ENCODE assay signal across 16 cellular contexts in the genomic region with DNA sequence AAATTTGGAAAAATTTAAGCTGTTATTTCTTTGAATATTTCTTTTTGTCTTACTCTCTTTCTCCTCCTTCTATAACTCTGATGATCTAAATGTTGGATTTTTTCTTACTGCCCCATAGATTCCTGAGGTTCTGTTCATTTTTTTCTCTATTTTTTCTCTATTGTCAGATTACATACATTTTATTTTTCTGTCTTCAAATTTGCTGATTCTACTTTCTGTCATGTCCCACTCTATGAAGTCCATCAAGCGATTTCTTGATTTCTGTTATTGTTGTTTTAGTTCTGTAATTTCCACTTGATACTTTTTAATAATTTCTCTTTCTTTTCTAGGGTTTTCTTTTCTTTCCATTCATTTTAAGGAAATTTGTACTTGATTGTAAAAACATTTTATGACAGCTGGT.
DNase-seq lines count a peak whose midpoint lies in the region; TF ChIP-seq lines count a peak whose summit lies in the region.
"Had no signal": no experiment of that assay in that cellular context is flagged by ENCODE, and none has a peak within 500 bp of the region (broad histone marks: within the 10 kb centered on the region; RNA-seq: fewer than 3 reads in every experiment).

No MANE protein-coding gene starts in this region.

- TF ChIP-seq CTCF in WERI-Rb-1 (IDR thresholded peaks at IDR 0.05; ENCODE audit: low read depth, low read length) (no peak), smooth muscle cell (IDR thresholded peaks at IDR 0.05; ENCODE audit: borderline replicate concordance, insufficient read depth, poor library complexity, severe bottlenecking) (no peak), ovary (IDR thresholded peaks at IDR 0.05) (no peak)

- H3K9ac ChIP-seq in iPS-20b (ENCODE audit: low read depth, low read length) (0 out of 2 replicates have a peak overlapping the region, but pooled peaks have one; percentile 15), smooth muscle cell (ENCODE audit: low read depth) (no peak overlapping the region)
- H3K9ac ChIP-seq: BLaER1 treated with 17β-estradiol and CSF1 and Interleukin-3, amounts not matched to agents 10 nM and 100 nM had no signal

- no peak overlapping the region for H2AFZ ChIP-seq in smooth muscle cell (ENCODE audit: low read depth)

- peaks cover 4% of the 10 kb centered on the region; the same call in 1 of the 2 replicates for H3K4me1 ChIP-seq in iPS-20b (ENCODE audit: insufficient read depth, low read length)
- peaks cover 8% of the 10 kb centered on the region for H3K4me1 ChIP-seq in smooth muscle cell (ENCODE audit: low read depth)
- H3K4me1 ChIP-seq in ovary (ENCODE audit: insufficient read depth): no peaks in the 10 kb centered on the region
- H3K4me1 ChIP-seq: A549; BLaER1 treated with 17β-estradiol and CSF1 and Interleukin-3, amounts not matched to agents 10 nM and 100 nM; Caco-2 had no signal

- no peak for DNase-seq in WERI-Rb-1
- DNase-seq in smooth muscle cell (lab: John Stamatoyannopoulos, UW; ENCODE audit: unreplicated experiment): no peak
- DNase-seq in NCI-H128 (lab: John Stamatoyannopoulos, UW; ENCODE audit: unreplicated experiment): no peak
- no peak for DNase-seq in ovary
- DNase-seq: AML-193; Caco-2; Calu3; CD4-positive, alpha-beta T cell; CD8-positive, alpha-beta T cell; DMS79 treated with DMSO at 0.1 percent for 48 hours; GF-D8 had no signal

- peak overlapping the region; percentile 12 for H3K4me2 ChIP-seq in smooth muscle cell
- H3K4me2 ChIP-seq: A549; BLaER1 treated with 17β-estradiol and CSF1 and Interleukin-3, amounts not matched to agents 10 nM and 100 nM had no signal

- 98% methylated on average over 1 of the region's 1 CpG for WGBS in smooth muscle cell (ENCODE audit: low lambda C conversion rate)
- 92 to 99% (median 96%) methylated on average over 1 of the region's 1 CpG for WGBS in ovary, 3 donors

- no peak for TF ChIP-seq EP300 in ovary (IDR thresholded peaks at IDR 0.05)

- H3K4me3 ChIP-seq in WERI-Rb-1 (ENCODE audit: low read depth, low read length) (no peak overlapping the region), iPS-20b (ENCODE audit: low read length) (no peak overlapping the region), smooth muscle cell (no peak overlapping the region), ovary (no peak overlapping the region)
- H3K4me3 ChIP-seq: A549; BLaER1 treated with 17β-estradiol and CSF1 and Interleukin-3, amounts not matched to agents 10 nM and 100 nM had no signal

- intact Hi-C loops in ovary (cut with DNase I): no loop called here

- H3K36me3 ChIP-seq in WERI-Rb-1 (no peaks in the 10 kb centered on the region), iPS-20b (ENCODE audit: insufficient read depth, low read depth, low read length) (no peaks in the 10 kb centered on the region), smooth muscle cell (ENCODE audit: low read depth) (no peaks in the 10 kb centered on the region), ovary (no peaks in the 10 kb centered on the region)
- H3K36me3 ChIP-seq: BLaER1 treated with 17β-estradiol and CSF1 and Interleukin-3, amounts not matched to agents 10 nM and 100 nM had no signal

- H3K9me3 ChIP-seq in WERI-Rb-1 (ENCODE audit: severe bottlenecking) (no peaks in the 10 kb centered on the region), iPS-20b (ENCODE audit: insufficient read depth, low read depth, low read length) (no peaks in the 10 kb centered on the region), smooth muscle cell (replicated peaks; ENCODE audit: low read depth) (no peaks in the 10 kb centered on the region), ovary (no peaks in the 10 kb centered on the region)
- H3K9me3 ChIP-seq: A549, Caco-2 had no signal

- no peak for TF ChIP-seq POLR2A in ovary (IDR thresholded peaks at IDR 0.05)

- no peaks in the 10 kb centered on the region for H3K27me3 ChIP-seq in WERI-Rb-1 (ENCODE audit: insufficient read depth, low read depth, severe bottlenecking)
- H3K27me3 ChIP-seq in iPS-20b (ENCODE audit: insufficient read depth, low read length): no peaks in the 10 kb centered on the region
- H3K27me3 ChIP-seq in smooth muscle cell (ENCODE audit: low read depth): peaks cover 8% of the 10 kb centered on the region
- no peaks in the 10 kb centered on the region for H3K27me3 ChIP-seq in ovary
- H3K27me3 ChIP-seq: BLaER1 treated with 17β-estradiol and CSF1 and Interleukin-3, amounts not matched to agents 10 nM and 100 nM had no signal

- peak overlapping the region; percentile 85 for H3K27ac ChIP-seq in WERI-Rb-1
- H3K27ac ChIP-seq in iPS-20b (ENCODE audit: low read length): no peak overlapping the region
- no peak overlapping the region for H3K27ac ChIP-seq in smooth muscle cell (ENCODE audit: low read depth)
- no peak overlapping the region for H3K27ac ChIP-seq in ovary
- H3K27ac ChIP-seq: 22Rv1; A549; BLaER1 treated with 17β-estradiol and CSF1 and Interleukin-3, amounts not matched to agents 10 nM and 100 nM; C4-2B had no signal

- no peaks in the 10 kb centered on the region for H3F3A ChIP-seq in smooth muscle cell (ENCODE audit: low read depth)

- no peaks in the 10 kb centered on the region for H3K79me2 ChIP-seq in smooth muscle cell (ENCODE audit: low read depth)

- H4K20me1 ChIP-seq in smooth muscle cell (ENCODE audit: low read depth): no peaks in the 10 kb centered on the region
- H4K20me1 ChIP-seq: BLaER1 treated with 17β-estradiol and CSF1 and Interleukin-3, amounts not matched to agents 10 nM and 100 nM had no signal
